ENCODE assay signal across 1 cellular context in the genomic region with DNA sequence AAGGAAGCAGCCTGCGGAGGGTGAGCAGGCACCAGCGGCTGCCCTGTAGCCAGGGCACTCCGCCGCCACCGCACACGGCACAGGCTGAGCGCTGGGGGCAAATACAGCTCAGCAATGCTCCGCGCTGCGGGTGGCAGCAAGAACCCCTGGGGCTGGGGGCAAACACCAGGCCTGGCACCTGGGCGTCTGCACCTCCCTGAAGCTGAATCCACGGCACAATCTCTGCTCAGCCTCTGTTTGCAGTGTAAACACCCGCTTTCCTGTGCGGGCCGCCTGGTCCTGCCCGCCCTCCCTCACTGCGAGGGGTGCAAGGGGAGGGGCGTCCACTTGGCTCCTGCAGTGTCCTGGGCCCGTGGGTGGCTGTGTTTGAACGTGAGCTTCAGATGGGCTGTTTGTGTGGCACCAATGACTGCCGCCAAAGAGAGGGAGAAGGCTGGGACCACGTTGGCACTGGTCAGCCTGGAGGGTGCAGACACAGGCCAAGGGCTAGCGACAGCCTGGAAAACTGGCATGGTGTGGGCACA.
TF ChIP-seq lines count a peak whose summit lies in the region.

No MANE protein-coding gene starts in this region.

TF ChIP-seq in HepG2, 621 proteins besides CTCF, POLR2A, EP300 and RAD21 (continued from another document):
- TF ChIP-seq DDIT3 (CRISPR knock-in tag; IDR thresholded peaks at IDR 0.05) (no peak), ESRRA (CRISPR knock-in tag; IDR thresholded peaks at IDR 0.05; ENCODE audit: low read depth) (0 out of 2 replicates have a peak, but pooled peaks have one; percentile 31), ZFP1 (CRISPR knock-in tag; IDR thresholded peaks at IDR 0.05) (no peak), ZNF710 (CRISPR knock-in tag; IDR thresholded peaks at IDR 0.05; ENCODE audit: borderline replicate concordance) (0 out of 2 replicates have a peak, but pooled peaks have one; percentile 36), MAZ (IDR thresholded peaks at IDR 0.05; ENCODE audit: borderline replicate concordance, low read depth, low read length) (no peak), MAZ (CRISPR knock-in tag; IDR thresholded peaks at IDR 0.05; ENCODE audit: low read depth) (peak; percentile 73), HHEX (CRISPR knock-in tag; IDR thresholded peaks at IDR 0.05) (no peak), DMTF1 (CRISPR knock-in tag; IDR thresholded peaks at IDR 0.05) (no peak), ZNF746 (CRISPR knock-in tag; IDR thresholded peaks at IDR 0.05) (peak; percentile 97), RNF2 (conservative IDR thresholded peaks at IDR 0.05; ENCODE audit: low read depth) (no peak), TEAD3 (CRISPR knock-in tag; optimal IDR thresholded peaks at IDR 0.05; ENCODE audit: borderline replicate concordance) (no peak), ZNF816 (CRISPR knock-in tag; IDR thresholded peaks at IDR 0.05; ENCODE audit: borderline replicate concordance) (no peak), ZFP91 (CRISPR knock-in tag; IDR thresholded peaks at IDR 0.05; ENCODE audit: borderline replicate concordance) (peak; percentile 66; the same call in 1 of the 2 replicates), ZSCAN12 (CRISPR knock-in tag; IDR thresholded peaks at IDR 0.05) (no peak), ZNF468 (CRISPR knock-in tag; IDR thresholded peaks at IDR 0.05) (no peak), RBM22 (optimal IDR thresholded peaks at IDR 0.05; ENCODE audit: low read length) (no peak), SUZ12 (IDR thresholded peaks at IDR 0.05; ENCODE audit: low read depth, low read length) (no peak), ZFY (CRISPR knock-in tag; IDR thresholded peaks at IDR 0.05) (no peak; the same call in 1 of the 2 replicates), ZNF446 (CRISPR knock-in tag; IDR thresholded peaks at IDR 0.05) (no peak), CENPX (CRISPR knock-in tag; IDR thresholded peaks at IDR 0.05) (no peak), ZBTB4 (CRISPR knock-in tag; IDR thresholded peaks at IDR 0.05; ENCODE audit: borderline replicate concordance) (no peak)
- TF ChIP-seq, protein P1, sequence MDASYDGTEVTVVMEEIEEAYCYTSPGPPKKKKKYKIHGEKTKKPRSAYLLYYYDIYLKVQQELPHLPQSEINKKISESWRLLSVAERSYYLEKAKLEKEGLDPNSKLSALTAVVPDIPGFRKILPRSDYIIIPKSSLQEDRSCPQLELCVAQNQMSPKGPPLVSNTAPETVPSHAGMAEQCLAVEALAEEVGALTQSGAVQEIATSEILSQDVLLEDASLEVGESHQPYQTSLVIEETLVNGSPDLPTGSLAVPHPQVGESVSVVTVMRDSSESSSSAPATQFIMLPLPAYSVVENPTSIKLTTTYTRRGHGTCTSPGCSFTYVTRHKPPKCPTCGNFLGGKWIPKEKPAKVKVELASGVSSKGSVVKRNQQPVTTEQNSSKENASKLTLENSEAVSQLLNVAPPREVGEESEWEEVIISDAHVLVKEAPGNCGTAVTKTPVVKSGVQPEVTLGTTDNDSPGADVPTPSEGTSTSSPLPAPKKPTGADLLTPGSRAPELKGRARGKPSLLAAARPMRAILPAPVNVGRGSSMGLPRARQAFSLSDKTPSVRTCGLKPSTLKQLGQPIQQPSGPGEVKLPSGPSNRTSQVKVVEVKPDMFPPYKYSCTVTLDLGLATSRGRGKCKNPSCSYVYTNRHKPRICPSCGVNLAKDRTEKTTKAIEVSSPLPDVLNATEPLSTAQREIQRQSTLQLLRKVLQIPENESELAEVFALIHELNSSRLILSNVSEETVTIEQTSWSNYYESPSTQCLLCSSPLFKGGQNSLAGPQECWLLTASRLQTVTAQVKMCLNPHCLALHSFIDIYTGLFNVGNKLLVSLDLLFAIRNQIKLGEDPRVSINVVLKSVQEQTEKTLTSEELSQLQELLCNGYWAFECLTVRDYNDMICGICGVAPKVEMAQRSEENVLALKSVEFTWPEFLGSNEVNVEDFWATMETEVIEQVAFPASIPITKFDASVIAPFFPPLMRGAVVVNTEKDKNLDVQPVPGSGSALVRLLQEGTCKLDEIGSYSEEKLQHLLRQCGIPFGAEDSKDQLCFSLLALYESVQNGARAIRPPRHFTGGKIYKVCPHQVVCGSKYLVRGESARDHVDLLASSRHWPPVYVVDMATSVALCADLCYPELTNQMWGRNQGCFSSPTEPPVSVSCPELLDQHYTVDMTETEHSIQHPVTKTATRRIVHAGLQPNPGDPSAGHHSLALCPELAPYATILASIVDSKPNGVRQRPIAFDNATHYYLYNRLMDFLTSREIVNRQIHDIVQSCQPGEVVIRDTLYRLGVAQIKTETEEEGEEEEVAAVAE (CRISPR knock-in tag; IDR thresholded peaks at IDR 0.05; ENCODE audit: borderline replicate concordance) = no peak
- TF ChIP-seq, protein P2, sequence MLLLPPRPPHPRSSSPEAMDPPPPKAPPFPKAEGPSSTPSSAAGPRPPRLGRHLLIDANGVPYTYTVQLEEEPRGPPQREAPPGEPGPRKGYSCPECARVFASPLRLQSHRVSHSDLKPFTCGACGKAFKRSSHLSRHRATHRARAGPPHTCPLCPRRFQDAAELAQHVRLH (CRISPR knock-in tag; IDR thresholded peaks at IDR 0.05; ENCODE audit: borderline replicate concordance, low read depth) = no peak
- TF ChIP-seq, protein P3, sequence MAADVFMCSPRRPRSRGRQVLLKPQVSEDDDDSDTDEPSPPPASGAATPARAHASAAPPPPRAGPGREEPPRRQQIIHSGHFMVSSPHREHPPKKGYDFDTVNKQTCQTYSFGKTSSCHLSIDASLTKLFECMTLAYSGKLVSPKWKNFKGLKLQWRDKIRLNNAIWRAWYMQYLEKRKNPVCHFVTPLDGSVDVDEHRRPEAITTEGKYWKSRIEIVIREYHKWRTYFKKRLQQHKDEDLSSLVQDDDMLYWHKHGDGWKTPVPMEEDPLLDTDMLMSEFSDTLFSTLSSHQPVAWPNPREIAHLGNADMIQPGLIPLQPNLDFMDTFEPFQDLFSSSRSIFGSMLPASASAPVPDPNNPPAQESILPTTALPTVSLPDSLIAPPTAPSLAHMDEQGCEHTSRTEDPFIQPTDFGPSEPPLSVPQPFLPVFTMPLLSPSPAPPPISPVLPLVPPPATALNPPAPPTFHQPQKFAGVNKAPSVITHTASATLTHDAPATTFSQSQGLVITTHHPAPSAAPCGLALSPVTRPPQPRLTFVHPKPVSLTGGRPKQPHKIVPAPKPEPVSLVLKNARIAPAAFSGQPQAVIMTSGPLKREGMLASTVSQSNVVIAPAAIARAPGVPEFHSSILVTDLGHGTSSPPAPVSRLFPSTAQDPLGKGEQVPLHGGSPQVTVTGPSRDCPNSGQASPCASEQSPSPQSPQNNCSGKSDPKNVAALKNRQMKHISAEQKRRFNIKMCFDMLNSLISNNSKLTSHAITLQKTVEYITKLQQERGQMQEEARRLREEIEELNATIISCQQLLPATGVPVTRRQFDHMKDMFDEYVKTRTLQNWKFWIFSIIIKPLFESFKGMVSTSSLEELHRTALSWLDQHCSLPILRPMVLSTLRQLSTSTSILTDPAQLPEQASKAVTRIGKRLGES (CRISPR knock-in tag; IDR thresholded peaks at IDR 0.05; ENCODE audit: borderline replicate concordance) = no peak
